In the genomic region with DNA sequence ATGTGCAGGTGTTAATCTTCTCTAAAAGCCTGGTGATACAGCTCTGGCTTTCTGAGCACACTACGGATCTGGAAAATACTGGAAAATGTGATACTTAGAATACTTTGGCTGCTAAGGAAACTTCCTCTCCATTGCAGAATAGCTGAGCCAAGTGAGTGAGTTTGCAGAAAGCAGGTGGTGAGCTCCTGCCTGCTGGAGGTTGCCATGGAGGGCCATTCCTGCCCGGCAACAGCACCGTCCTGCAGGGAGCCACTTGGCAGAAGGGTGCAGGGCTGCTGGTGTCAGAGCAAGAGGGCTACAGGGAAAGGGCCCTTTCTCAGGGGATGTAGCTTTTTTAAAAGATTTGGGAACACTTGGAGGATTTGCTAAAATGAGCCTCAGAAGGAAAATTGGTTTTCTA, we compare ENCODE assay signal across 10 cellular contexts. TPM values are rescaled to one million over a fixed set of nuclear protein-coding genes. Genes with fewer than 3 reads are reported as not detected.
DNase-seq lines count a peak whose midpoint lies in the region; ATAC-seq and TF ChIP-seq lines count a peak whose summit lies in the region.
"Had no signal": no experiment of that assay in that cellular context is flagged by ENCODE, and none has a peak within 500 bp of the region (broad histone marks: within the 10 kb centered on the region; RNA-seq: fewer than 3 reads in every experiment).

No MANE protein-coding gene starts in this region.

- no peak overlapping the region for H3K27ac ChIP-seq in CD8-positive, alpha-beta memory T cell (ENCODE audit: low read depth, low read length)
- H3K27ac ChIP-seq in MM.1S (ENCODE audit: low read length), result no peak overlapping the region

- H3K9me3 Mint-ChIP-seq in CD8-positive, alpha-beta memory T cell, result no peaks in the 10 kb centered on the region
- no peaks in the 10 kb centered on the region for H3K9me3 Mint-ChIP-seq in naive thymus-derived CD8-positive, alpha-beta T cell

- H3K79me2 ChIP-seq in MM.1S (ENCODE audit: low read length), result no peaks in the 10 kb centered on the region

- no peaks in the 10 kb centered on the region for H4K20me1 ChIP-seq in MM.1S (ENCODE audit: insufficient read depth, low read length)

- no peak overlapping the region for H3K9ac ChIP-seq in MM.1S (ENCODE audit: low read length)

- H3K4me2 ChIP-seq in MM.1S (ENCODE audit: low read depth, low read length), result no peak overlapping the region

- no peaks in the 10 kb centered on the region for H3K9me3 ChIP-seq in CD8-positive, alpha-beta memory T cell (ENCODE audit: low read length)
- H3K9me3 ChIP-seq in MM.1S (replicated peaks; ENCODE audit: insufficient read depth, low read length), result no peaks in the 10 kb centered on the region

- no peaks in the 10 kb centered on the region for H3K27me3 ChIP-seq in CD8-positive, alpha-beta memory T cell (ENCODE audit: insufficient read depth, low read length, poor library complexity, severe bottlenecking)
- no peaks in the 10 kb centered on the region for H3K27me3 ChIP-seq in MM.1S (replicated peaks; ENCODE audit: insufficient read depth, low read length)

- H3K36me3 ChIP-seq in CD8-positive, alpha-beta memory T cell (ENCODE audit: insufficient read depth, low read length), result peaks cover 83% of the 10 kb centered on the region
- H3K36me3 ChIP-seq in MM.1S (replicated peaks; ENCODE audit: insufficient read depth, low read length), result peaks cover 12% of the 10 kb centered on the region; the same call in 1 of the 2 replicates

- H2AFZ ChIP-seq in MM.1S (ENCODE audit: low read length), result no peak overlapping the region

- TF ChIP-seq CTCF in MM.1S (IDR thresholded peaks at IDR 0.05; ENCODE audit: low read length), result no peak

- ATAC-seq in naive thymus-derived CD8-positive, alpha-beta T cell, result no peak
- no peak for ATAC-seq in GM18907 (IDR thresholded peaks at IDR 0.05; ENCODE audit: unreplicated experiment)
- no peak for ATAC-seq in HG02759 (IDR thresholded peaks at IDR 0.05; ENCODE audit: unreplicated experiment)
- no peak for ATAC-seq in GM18519 (IDR thresholded peaks at IDR 0.05; ENCODE audit: low FRiP score, unreplicated experiment)

- CTCF ChIA-PET in CD8-positive, alpha-beta memory T cell (lab: Charles Lee), result interaction anchor here (0.7 to 1.2 kb wide), 3 partner anchors 11 to 189 kb away, joined by 3 read pairs; no protein-coding TSS in a partner anchor

- H3K4me1 ChIP-seq in CD8-positive, alpha-beta memory T cell (ENCODE audit: insufficient read depth, low read length), result no peaks in the 10 kb centered on the region
- H3K4me1 ChIP-seq in MM.1S (ENCODE audit: low read length), result no peaks in the 10 kb centered on the region

- no peaks in the 10 kb centered on the region for H3F3A ChIP-seq in MM.1S (ENCODE audit: insufficient read depth, low read length)

- peaks cover 0 to 93% (median 30%) of the 10 kb centered on the region in 3 donors for H3K36me3 Mint-ChIP-seq in CD8-positive, alpha-beta memory T cell
- H3K36me3 Mint-ChIP-seq in naive thymus-derived CD8-positive, alpha-beta T cell, result peaks cover 0 to 84% (median 22%) of the 10 kb centered on the region in 3 donors

- peaks cover 3 to 31% (median 5%) of the 10 kb centered on the region in 3 donors for H3K4me1 Mint-ChIP-seq in CD8-positive, alpha-beta memory T cell
- H3K4me1 Mint-ChIP-seq in naive thymus-derived CD8-positive, alpha-beta T cell, result peaks cover 6 to 19% (median 8%) of the 10 kb centered on the region in 4 donors

- DNase-seq in CD8-positive, alpha-beta memory T cell, result no peak
- peak; percentile 7 for DNase-seq in NCI-H146 treated with DMSO at 0.1 percent for 48 hours (lab: John Stamatoyannopoulos, UW; ENCODE audit: unreplicated experiment)
- DNase-seq in astrocyte of the hippocampus (ENCODE audit: low read depth, low spot score), result peak; percentile 42
- no peak for DNase-seq in naive thymus-derived CD8-positive, alpha-beta T cell
- DNase-seq in MM.1S, result no peak
- DNase-seq: activated naive CD4-positive, alpha-beta T cell treated with anti-CD3 and anti-CD28 coated beads, Interleukin-2, amount 50 U/mL, for 16 hours; T-helper 2 cell had no signal

- no peak overlapping the region for H3K4me3 ChIP-seq in CD8-positive, alpha-beta memory T cell (ENCODE audit: low read length)
- H3K4me3 ChIP-seq in MM.1S (ENCODE audit: low read length), result no peak overlapping the region

- H3K27ac Mint-ChIP-seq in CD8-positive, alpha-beta memory T cell, result peak overlapping the region in 5 of 8 donors; percentile 42 to 79 (median 52)
- H3K27ac Mint-ChIP-seq in naive thymus-derived CD8-positive, alpha-beta T cell, result peak overlapping the region in 7 of 10 donors; percentile 21 to 83 (median 61)

- POLR2A ChIA-PET in CD8-positive, alpha-beta memory T cell (lab: Charles Lee), result no interaction called here
- POLR2A ChIA-PET in naive thymus-derived CD8-positive, alpha-beta T cell (lab: Charles Lee), result interaction anchor here (1.1 kb wide), 1 partner anchor 34 kb away, joined by 3 read pairs; no protein-coding TSS in a partner anchor

- H3K27me3 Mint-ChIP-seq in CD8-positive, alpha-beta memory T cell, result no peaks in the 10 kb centered on the region
- no peaks in the 10 kb centered on the region for H3K27me3 Mint-ChIP-seq in naive thymus-derived CD8-positive, alpha-beta T cell

- H3K9me2 ChIP-seq in MM.1S (replicated peaks; ENCODE audit: insufficient read depth, low read length), result no peaks in the 10 kb centered on the region

- H3K4me3 Mint-ChIP-seq in CD8-positive, alpha-beta memory T cell, result no peak overlapping the region
- H3K4me3 Mint-ChIP-seq in naive thymus-derived CD8-positive, alpha-beta T cell, result peak overlapping the region in 1 of 10 donors; percentile 20

RNA-seq across cellular contexts. Expression of a gene that starts 40.7 kb away (rescaled TPM):
- total RNA-seq in CD8-positive, alpha-beta memory T cell, result 10 to 100 TPM; 36.7 to 37.0 TPM
- 22.4 TPM for polyA plus RNA-seq in CD8-positive, alpha-beta memory T cell
- total RNA-seq in naive thymus-derived CD8-positive, alpha-beta T cell, result 100 to 1,000 TPM; 105 to 112 TPM
- polyA plus RNA-seq in naive thymus-derived CD8-positive, alpha-beta T cell, result 10 to 100 TPM; 19.6 to 27.9 (median 21.2) TPM

RNA-seq across cellular contexts. Expression of a gene that starts 48.0 kb away (rescaled TPM):
- total RNA-seq in CD8-positive, alpha-beta memory T cell, result 100 to 1,000 TPM; 252 to 253 TPM
- polyA plus RNA-seq in CD8-positive, alpha-beta memory T cell, result 21.2 TPM
- total RNA-seq in naive thymus-derived CD8-positive, alpha-beta T cell, result 1 to 10 TPM; 4.8 to 5.3 TPM
- polyA plus RNA-seq in naive thymus-derived CD8-positive, alpha-beta T cell, result 10 to 100 TPM in 1 of 3 donors, 1 to 10 TPM in 2; 7.0 to 13.6 (median 7.8) TPM

Comparison
In these comparisons a context has a peak if more than half of its experiments do, and no peak if none do; other contexts are left out.
1. DNase-seq: peak in NCI-H146 treated with DMSO at 0.1 percent for 48 hours (single experiment) and astrocyte of the hippocampus (single experiment); none in CD8-positive, alpha-beta memory T cell (0 of 5), naive thymus-derived CD8-positive, alpha-beta T cell (0 of 10) and MM.1S (single experiment).
2. RNA of a gene that starts 48.0 kb away (total RNA-seq): 252 to 253 TPM in CD8-positive, alpha-beta memory T cell; 4.8 to 5.3 TPM in naive thymus-derived CD8-positive, alpha-beta T cell; every median in the first group is over 10 times any median in the second.